Comparison of ENCODE assay signal across 1 cellular context in the genomic region with DNA sequence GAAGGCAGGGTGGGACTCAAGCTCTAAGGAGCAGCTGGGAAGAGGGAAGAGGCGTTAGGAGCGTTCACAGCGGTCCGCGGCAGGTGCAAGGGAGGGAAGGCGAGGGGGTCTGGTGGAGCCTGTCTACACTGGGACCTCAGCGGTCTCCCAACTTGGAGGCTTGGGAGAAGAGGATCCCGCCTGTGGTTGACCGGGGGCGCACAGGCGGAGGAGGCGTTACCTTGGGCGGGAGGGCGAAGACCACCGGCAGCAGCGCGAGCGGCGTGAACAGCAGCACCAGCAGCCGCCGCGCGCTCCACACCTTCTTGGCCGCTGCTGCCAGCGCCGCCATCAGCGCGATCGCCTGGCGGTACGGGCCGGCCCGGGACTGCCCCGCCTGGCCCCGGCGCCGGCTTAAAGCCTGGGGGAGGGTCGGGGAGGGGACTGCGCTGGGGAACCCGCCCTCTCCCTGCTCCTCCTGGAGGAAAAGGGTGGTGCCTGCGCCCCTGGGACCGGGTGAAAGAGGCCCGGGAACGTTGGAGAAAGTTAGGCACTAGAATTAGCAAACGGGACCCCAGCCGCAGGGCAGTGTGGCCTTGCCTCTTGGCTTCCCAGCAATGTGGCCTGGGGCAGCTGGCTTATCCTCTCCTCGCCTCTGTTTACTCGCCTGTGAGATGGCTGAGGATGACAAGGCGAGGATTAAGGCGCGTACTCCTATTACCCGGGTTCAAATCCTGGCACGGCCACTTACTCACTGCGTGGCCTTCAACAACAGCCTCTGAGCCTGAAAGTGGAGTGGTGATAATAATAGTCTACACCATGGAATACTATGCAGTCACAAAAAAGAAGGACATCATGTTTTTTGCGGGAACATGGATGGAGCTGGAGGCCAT.
TF ChIP-seq lines count a peak whose summit lies in the region.

A gene with protein sequence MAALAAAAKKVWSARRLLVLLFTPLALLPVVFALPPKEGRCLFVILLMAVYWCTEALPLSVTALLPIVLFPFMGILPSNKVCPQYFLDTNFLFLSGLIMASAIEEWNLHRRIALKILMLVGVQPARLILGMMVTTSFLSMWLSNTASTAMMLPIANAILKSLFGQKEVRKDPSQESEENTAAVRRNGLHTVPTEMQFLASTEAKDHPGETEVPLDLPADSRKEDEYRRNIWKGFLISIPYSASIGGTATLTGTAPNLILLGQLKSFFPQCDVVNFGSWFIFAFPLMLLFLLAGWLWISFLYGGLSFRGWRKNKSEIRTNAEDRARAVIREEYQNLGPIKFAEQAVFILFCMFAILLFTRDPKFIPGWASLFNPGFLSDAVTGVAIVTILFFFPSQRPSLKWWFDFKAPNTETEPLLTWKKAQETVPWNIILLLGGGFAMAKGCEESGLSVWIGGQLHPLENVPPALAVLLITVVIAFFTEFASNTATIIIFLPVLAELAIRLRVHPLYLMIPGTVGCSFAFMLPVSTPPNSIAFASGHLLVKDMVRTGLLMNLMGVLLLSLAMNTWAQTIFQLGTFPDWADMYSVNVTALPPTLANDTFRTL (minus strand): TSS at position 369 of the 872 bp plus-strand sequence. CDS start 38 bp downstream, at position 331.

TF ChIP-seq in HepG2, 621 proteins besides CTCF, POLR2A, EP300 and RAD21 (continued from another document and continues in another):
- TF ChIP-seq, protein P1, sequence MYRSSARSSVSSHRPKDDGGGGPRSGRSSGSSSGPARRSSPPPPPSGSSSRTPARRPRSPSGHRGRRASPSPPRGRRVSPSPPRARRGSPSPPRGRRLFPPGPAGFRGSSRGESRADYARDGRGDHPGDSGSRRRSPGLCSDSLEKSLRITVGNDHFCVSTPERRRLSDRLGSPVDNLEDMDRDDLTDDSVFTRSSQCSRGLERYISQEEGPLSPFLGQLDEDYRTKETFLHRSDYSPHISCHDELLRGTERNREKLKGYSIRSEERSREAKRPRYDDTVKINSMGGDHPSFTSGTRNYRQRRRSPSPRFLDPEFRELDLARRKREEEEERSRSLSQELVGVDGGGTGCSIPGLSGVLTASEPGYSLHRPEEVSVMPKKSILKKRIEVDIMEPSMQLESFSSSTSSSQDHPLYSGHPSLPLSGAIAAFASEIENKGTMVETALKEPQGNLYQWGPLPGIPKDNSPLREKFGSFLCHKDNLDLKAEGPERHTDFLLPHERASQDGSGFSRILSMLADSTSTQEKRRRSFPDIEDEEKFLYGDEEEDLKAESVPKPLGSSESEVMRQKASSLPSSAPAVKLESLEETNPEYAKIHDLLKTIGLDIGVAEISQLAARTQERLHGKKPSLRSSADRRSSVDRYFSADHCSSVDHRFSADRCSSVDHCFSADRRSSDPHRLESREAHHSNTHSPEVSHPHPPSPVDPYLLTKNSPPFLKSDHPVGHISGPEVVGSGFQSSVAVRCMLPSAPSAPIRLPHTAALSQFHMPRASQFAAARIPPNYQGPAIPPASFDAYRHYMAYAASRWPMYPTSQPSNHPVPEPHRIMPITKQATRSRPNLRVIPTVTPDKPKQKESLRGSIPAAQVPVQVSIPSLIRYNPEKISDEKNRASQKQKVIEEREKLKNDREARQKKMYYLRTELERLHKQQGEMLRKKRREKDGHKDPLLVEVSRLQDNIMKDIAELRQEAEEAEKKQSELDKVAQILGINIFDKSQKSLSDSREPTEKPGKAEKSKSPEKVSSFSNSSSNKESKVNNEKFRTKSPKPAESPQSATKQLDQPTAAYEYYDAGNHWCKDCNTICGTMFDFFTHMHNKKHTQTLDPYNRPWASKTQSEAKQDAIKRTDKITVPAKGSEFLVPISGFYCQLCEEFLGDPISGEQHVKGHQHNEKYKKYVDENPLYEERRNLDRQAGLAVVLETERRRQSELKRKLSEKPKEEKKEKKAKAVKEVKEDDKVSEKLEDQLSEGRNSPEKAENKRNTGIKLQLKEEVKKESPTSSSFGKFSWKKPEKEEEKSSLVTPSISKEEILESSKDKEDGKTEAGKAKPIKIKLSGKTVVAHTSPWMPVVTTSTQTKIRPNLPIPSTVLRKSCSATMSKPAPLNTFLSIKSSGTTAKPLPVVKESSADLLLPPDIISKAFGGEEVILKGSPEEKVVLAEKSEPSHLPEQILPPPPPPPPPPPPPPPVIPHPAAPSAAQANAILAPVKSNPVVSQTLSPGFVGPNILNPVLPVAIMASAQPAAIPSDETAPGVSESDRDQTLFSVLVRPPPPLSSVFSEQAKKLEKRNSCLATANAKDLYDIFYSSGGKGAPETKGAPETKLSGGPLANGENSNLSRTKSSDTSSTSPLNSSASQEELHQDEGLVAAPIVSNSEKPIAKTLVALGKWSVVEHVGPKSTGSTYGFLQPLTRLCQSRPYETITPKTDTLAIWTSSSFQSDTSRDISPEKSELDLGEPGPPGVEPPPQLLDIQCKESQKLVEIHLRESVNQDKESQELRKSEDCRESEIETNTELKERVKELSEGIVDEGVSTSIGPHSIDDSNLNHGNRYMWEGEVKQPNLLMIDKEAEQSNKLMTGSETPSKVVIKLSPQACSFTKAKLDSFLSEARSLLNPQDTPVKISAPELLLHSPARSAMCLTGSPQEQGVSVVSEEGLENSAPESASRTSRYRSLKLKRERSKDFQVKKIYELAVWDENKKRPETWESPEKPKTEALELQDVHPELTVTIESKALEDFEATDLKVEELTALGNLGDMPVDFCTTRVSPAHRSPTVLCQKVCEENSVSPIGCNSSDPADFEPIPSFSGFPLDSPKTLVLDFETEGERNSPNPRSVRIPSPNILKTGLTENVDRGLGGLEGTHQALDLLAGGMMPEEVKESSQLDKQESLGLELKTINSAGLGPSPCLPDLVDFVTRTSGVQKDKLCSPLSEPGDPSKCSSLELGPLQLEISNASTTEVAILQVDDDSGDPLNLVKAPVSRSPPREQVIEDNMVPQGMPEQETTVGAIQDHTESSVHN (CRISPR knock-in tag; IDR thresholded peaks at IDR 0.05), result no peak
- no peak for TF ChIP-seq ZNF260 (CRISPR knock-in tag; IDR thresholded peaks at IDR 0.05; ENCODE audit: borderline replicate concordance, low read depth)
- peak; percentile 46; the same call in 1 of the 2 replicates for TF ChIP-seq PBX3 (CRISPR knock-in tag; IDR thresholded peaks at IDR 0.05; ENCODE audit: borderline replicate concordance)
- no peak; the same call in 1 of the 2 replicates for TF ChIP-seq NFYC (CRISPR knock-in tag; IDR thresholded peaks at IDR 0.05)
- peak; percentile 95 for TF ChIP-seq ZNF776 (CRISPR knock-in tag; IDR thresholded peaks at IDR 0.05)
- TF ChIP-seq CSRNP1 (CRISPR knock-in tag; IDR thresholded peaks at IDR 0.05), result peak; percentile 94
- 0 out of 2 replicates have a peak, but pooled peaks have one; percentile 20 for TF ChIP-seq SNAPC5 (CRISPR knock-in tag; IDR thresholded peaks at IDR 0.05; ENCODE audit: borderline replicate concordance)
- TF ChIP-seq, protein P2, sequence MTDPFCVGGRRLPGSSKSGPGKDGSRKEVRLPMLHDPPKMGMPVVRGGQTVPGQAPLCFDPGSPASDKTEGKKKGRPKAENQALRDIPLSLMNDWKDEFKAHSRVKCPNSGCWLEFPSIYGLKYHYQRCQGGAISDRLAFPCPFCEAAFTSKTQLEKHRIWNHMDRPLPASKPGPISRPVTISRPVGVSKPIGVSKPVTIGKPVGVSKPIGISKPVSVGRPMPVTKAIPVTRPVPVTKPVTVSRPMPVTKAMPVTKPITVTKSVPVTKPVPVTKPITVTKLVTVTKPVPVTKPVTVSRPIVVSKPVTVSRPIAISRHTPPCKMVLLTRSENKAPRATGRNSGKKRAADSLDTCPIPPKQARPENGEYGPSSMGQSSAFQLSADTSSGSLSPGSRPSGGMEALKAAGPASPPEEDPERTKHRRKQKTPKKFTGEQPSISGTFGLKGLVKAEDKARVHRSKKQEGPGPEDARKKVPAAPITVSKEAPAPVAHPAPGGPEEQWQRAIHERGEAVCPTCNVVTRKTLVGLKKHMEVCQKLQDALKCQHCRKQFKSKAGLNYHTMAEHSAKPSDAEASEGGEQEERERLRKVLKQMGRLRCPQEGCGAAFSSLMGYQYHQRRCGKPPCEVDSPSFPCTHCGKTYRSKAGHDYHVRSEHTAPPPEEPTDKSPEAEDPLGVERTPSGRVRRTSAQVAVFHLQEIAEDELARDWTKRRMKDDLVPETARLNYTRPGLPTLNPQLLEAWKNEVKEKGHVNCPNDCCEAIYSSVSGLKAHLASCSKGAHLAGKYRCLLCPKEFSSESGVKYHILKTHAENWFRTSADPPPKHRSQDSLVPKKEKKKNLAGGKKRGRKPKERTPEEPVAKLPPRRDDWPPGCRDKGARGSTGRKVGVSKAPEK (CRISPR knock-in tag; IDR thresholded peaks at IDR 0.05; ENCODE audit: borderline replicate concordance), result no peak
- TF ChIP-seq YEATS2 (CRISPR knock-in tag; IDR thresholded peaks at IDR 0.05; ENCODE audit: borderline replicate concordance), result no peak
- TF ChIP-seq ZMYM3 (CRISPR knock-in tag; IDR thresholded peaks at IDR 0.05), result peak; percentile 94
- TF ChIP-seq AKNA (CRISPR knock-in tag; IDR thresholded peaks at IDR 0.05; ENCODE audit: borderline replicate concordance), result no peak; the same call in 1 of the 2 replicates
- no peak; the same call in 1 of the 2 replicates for TF ChIP-seq HMG20A (CRISPR knock-in tag; IDR thresholded peaks at IDR 0.05; ENCODE audit: borderline replicate concordance)
- TF ChIP-seq ZNF83 (CRISPR knock-in tag; IDR thresholded peaks at IDR 0.05; ENCODE audit: borderline replicate concordance), result peak; percentile 94
- TF ChIP-seq ZZZ3 (CRISPR knock-in tag; IDR thresholded peaks at IDR 0.05; ENCODE audit: borderline replicate concordance), result 0 out of 2 replicates have a peak, but pooled peaks have one; percentile 20
- no peak; the same call in 1 of the 2 replicates for TF ChIP-seq NAIF1 (CRISPR knock-in tag; IDR thresholded peaks at IDR 0.05; ENCODE audit: borderline replicate concordance)
- TF ChIP-seq ZNF678 (CRISPR knock-in tag; IDR thresholded peaks at IDR 0.05), result no peak; the same call in 1 of the 2 replicates
- TF ChIP-seq USF2 (IDR thresholded peaks at IDR 0.05; ENCODE audit: low read depth, low read length), result peak; percentile 15; the same call in 1 of the 2 replicates
- TF ChIP-seq USF2 (CRISPR knock-in tag; IDR thresholded peaks at IDR 0.05; ENCODE audit: borderline replicate concordance), result no peak
- no peak; the same call in 1 of the 2 replicates for TF ChIP-seq HDAC2 (CRISPR knock-in tag; IDR thresholded peaks at IDR 0.05)
- TF ChIP-seq KDM4B (CRISPR knock-in tag; IDR thresholded peaks at IDR 0.05), result no peak; the same call in 1 of the 2 replicates
- no peak for TF ChIP-seq HNRNPUL1 (IDR thresholded peaks at IDR 0.05; ENCODE audit: low read depth, low read length)
- no peak; the same call in 1 of the 2 replicates for TF ChIP-seq CHD2 (IDR thresholded peaks at IDR 0.05; ENCODE audit: low read depth, low read length)
